Comparison of ENCODE assay signal across 9 cellular contexts in the genomic region with DNA sequence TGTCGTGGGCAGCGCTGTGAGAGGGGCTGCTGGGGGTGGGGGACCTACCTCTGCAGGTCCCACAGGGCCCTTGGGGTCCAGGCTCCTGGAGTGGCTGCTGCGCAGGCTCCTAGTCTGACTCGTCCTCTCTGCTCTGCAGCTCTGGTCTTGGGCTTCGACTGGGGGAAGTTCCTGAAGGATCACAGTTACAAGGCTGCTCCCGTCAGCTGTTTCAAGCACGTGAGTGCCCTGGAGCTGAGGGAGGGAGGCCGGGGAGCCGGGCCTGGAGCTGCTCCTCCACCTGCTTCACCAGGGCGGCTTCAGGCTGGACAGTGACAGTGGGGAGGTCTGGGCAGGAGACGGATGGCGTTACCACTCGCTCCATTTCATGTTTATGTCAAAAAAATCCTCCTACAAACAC. TPM values are rescaled to one million over a fixed set of nuclear protein-coding genes. Genes with fewer than 3 reads are reported as not detected.
A peak's percentile ranks its signal among the peaks of the same experiment; 100 is the strongest.
DNase-seq lines count a peak whose midpoint lies in the region; ATAC-seq, FAIRE-seq and TF ChIP-seq lines count a peak whose summit lies in the region.
"Had no signal": no experiment of that assay in that cellular context is flagged by ENCODE, and none has a peak within 500 bp of the region (broad histone marks: within the 10 kb centered on the region; RNA-seq: fewer than 3 reads in every experiment).

No MANE protein-coding gene starts in this region.

- no peaks in the 10 kb centered on the region; the same call in 2 of the 3 replicates for H3K9me3 ChIP-seq in GM12878 (replicated peaks; ENCODE audit: control insufficient read depth, insufficient read depth, low read length)
- no peaks in the 10 kb centered on the region for H3K9me3 ChIP-seq in keratinocyte (ENCODE audit: control insufficient read depth, low read depth, low read length)
- H3K9me3 ChIP-seq in upper lobe of left lung, result no peaks in the 10 kb centered on the region

- peaks cover 27% of the 10 kb centered on the region for H3K4me1 Mint-ChIP-seq in activated T-cell treated with anti-CD3 and anti-CD28 coated beads, Interleukin-2, amount 50 U/mL, for 72 hours (ENCODE audit: low read depth)

- no TSS peak for BruUV-seq in GM12878 (replicated peaks; lab: Mats Ljungman, UMichigan)

- H3K9ac ChIP-seq in GM12878 (ENCODE audit: control insufficient read depth, insufficient read depth, low read length) (no peak overlapping the region), keratinocyte (ENCODE audit: control insufficient read depth, extremely low read depth, insufficient read depth, low read length) (peak overlapping the region; percentile 34)

- FAIRE-seq in GM12878 (lab: Jason Lieb, UNC) (no peak), keratinocyte (lab: Jason Lieb, UNC) (no peak)

- H3K4me3 ChIP-seq in GM12878 (peak overlapping the region; percentile 5; the same call in 1 of the 2 replicates), keratinocyte (ENCODE audit: control insufficient read depth in 2 of 3, extremely low read depth in 1 of 3, insufficient read depth in 2 of 3, low read depth in 1 of 3, low read length in 3 of 3) (peak overlapping the region in 1 of 3 experiments; percentile 40), upper lobe of left lung (peak overlapping the region in 2 of 4 donors; percentile 25)

- CTCF ChIA-PET in GM12878 (lab: Yijun Ruan, JAX), result interaction anchor here (0.6 to 1.3 kb wide), 3 partner anchors 21 to 294 kb away, joined by 3 to 9 read pairs (median 3); no protein-coding TSS in a partner anchor

- ATAC-seq in activated T-cell treated with anti-CD3 and anti-CD28 coated beads, Interleukin-2, amount 50 U/mL, for 72 hours (replicated peaks in 1 of 2), result no peak
- ATAC-seq in GM12878, result no peak
- peak; percentile 11 to 39 for ATAC-seq in upper lobe of left lung (ENCODE audit: low FRiP score in 2 of 2)
- no peak for ATAC-seq in GM18870 (IDR thresholded peaks at IDR 0.05; ENCODE audit: unreplicated experiment)
- ATAC-seq in GM21360 (IDR thresholded peaks at IDR 0.05; ENCODE audit: unreplicated experiment), result no peak

- H3K4me1 ChIP-seq in GM12878 (ENCODE audit: control insufficient read depth, insufficient read depth, low read length) (peaks cover 12% of the 10 kb centered on the region), keratinocyte (ENCODE audit: control insufficient read depth, extremely low read depth, insufficient read depth, low read length) (peaks cover 18% of the 10 kb centered on the region), upper lobe of left lung (peaks cover 20 to 24% (median 21%) of the 10 kb centered on the region in 4 donors)

- H3K27ac Mint-ChIP-seq in activated T-cell treated with anti-CD3 and anti-CD28 coated beads, Interleukin-2, amount 50 U/mL, for 72 hours, result peak overlapping the region; percentile 98

- POLR2A ChIA-PET in GM12878 (lab: Charles Lee), result interaction anchor here (1.2 to 1.5 kb wide), 2 partner anchors 7 to 164 kb away, joined by 3 to 5 read pairs; a partner anchor contains a TSS

- no peak for TF ChIP-seq POLR2A in GM12878 (IDR thresholded peaks at IDR 0.05; ENCODE audit: low read depth, low read length)
- no peak for TF ChIP-seq POLR2A in upper lobe of left lung (IDR thresholded peaks at IDR 0.05)

- no peak for TF ChIP-seq RAD21 in GM12878 (IDR thresholded peaks at IDR 0.05; ENCODE audit: insufficient read depth, low read depth, low read length)

- in situ Hi-C loops in GM12878 (cut with MboI), result no loop called here

- peak overlapping the region; percentile 68 to 88 for H3K4me3 Mint-ChIP-seq in activated T-cell treated with anti-CD3 and anti-CD28 coated beads, Interleukin-2, amount 50 U/mL, for 72 hours

- TF ChIP-seq EP300 in GM12878 (IDR thresholded peaks at IDR 0.05; ENCODE audit: borderline replicate concordance in 1 of 2, control insufficient read depth in 1 of 2, low read depth in 2 of 2, low read length in 2 of 2), result no peak
- TF ChIP-seq EP300 in upper lobe of left lung (IDR thresholded peaks at IDR 0.05), result no peak

- H3K9me3 Mint-ChIP-seq in activated T-cell treated with anti-CD3 and anti-CD28 coated beads, Interleukin-2, amount 50 U/mL, for 72 hours, result no peaks in the 10 kb centered on the region

- H3K27ac ChIP-seq in GM12878 (ENCODE audit: control insufficient read depth, insufficient read depth) (peak overlapping the region; percentile 56), keratinocyte (ENCODE audit: control insufficient read depth, insufficient read depth, low read length) (peak overlapping the region; percentile 72), upper lobe of left lung (peak overlapping the region; percentile 73 to 88 (median 78))

- peaks cover 7 to 29% of the 10 kb centered on the region in 2 donors for H3K36me3 Mint-ChIP-seq in activated T-cell treated with anti-CD3 and anti-CD28 coated beads, Interleukin-2, amount 50 U/mL, for 72 hours (ENCODE audit: insufficient read depth in 2 of 2)

- SMC1A ChIA-PET in GM12878 (lab: Charles Lee; ENCODE audit: uncharacterized antibody, unreplicated experiment), result interaction anchor here (1.0 to 1.5 kb wide), 2 partner anchors 21 to 294 kb away, joined by 3 read pairs; no protein-coding TSS in a partner anchor

- intact Hi-C loops in GM12878 (cut with micrococcal nuclease; ENCODE audit: unreplicated experiment), result no loop called here

- H4K20me1 ChIP-seq in GM12878 (ENCODE audit: control insufficient read depth, insufficient read depth), result no peaks in the 10 kb centered on the region
- no peaks in the 10 kb centered on the region for H4K20me1 ChIP-seq in keratinocyte (ENCODE audit: control insufficient read depth, extremely low read depth, insufficient read depth, low read length)

- TF ChIP-seq CTCF in GM12878 (IDR thresholded peaks at IDR 0.05 in 2 of 3, conservative IDR thresholded peaks at IDR 0.05 in 1 of 3; ENCODE audit: control insufficient read depth in 2 of 3, extremely low read depth in 1 of 3, insufficient read depth in 1 of 3, low read depth in 3 of 3, low read length in 3 of 3) (no peak), keratinocyte (optimal IDR thresholded peaks at IDR 0.05 in 1 of 3, IDR thresholded peaks at IDR 0.05 in 1 of 3, conservative IDR thresholded peaks at IDR 0.05 in 1 of 3; ENCODE audit: extremely low read depth in 1 of 3, insufficient read depth in 2 of 3, low read length in 3 of 3) (no peak), upper lobe of left lung (IDR thresholded peaks at IDR 0.05) (no peak)

- H2AFZ ChIP-seq in GM12878 (ENCODE audit: control insufficient read depth, low read depth, low read length) (no peak overlapping the region), keratinocyte (ENCODE audit: control insufficient read depth, low read length) (no peak overlapping the region)

- no peaks in the 10 kb centered on the region for H3K27me3 Mint-ChIP-seq in activated T-cell treated with anti-CD3 and anti-CD28 coated beads, Interleukin-2, amount 50 U/mL, for 72 hours (ENCODE audit: low read depth)

- no peaks in the 10 kb centered on the region for H3K9me1 ChIP-seq in keratinocyte (ENCODE audit: control insufficient read depth, extremely low read depth, insufficient read depth, low read length)

- 93% methylated on average over 13 of the region's 13 CpGs for WGBS in GM12878 (ENCODE audit: insufficient coverage, insufficient replicate concordance, low lambda C conversion rate, missing lambda C conversion rate)
- 65 to 72% methylated on average over 6 to 10 of the region's 13 CpGs for WGBS in upper lobe of left lung, 2 donors

- RAD21 ChIA-PET in GM12878 (lab: Charles Lee; ENCODE audit: unreplicated experiment), result interaction anchor here (0.5 kb wide), 1 partner anchor 756 kb away, joined by 3 read pairs; no protein-coding TSS in a partner anchor

- H3K27me3 ChIP-seq in GM12878 (replicated peaks in 1 of 2; ENCODE audit: control insufficient read depth in 2 of 2, insufficient read depth in 2 of 2, low read length in 1 of 2) (no peaks in the 10 kb centered on the region), keratinocyte (ENCODE audit: control insufficient read depth, extremely low read depth, insufficient read depth, low read length) (no peaks in the 10 kb centered on the region), upper lobe of left lung (no peaks in the 10 kb centered on the region)

- H3K79me2 ChIP-seq in GM12878 (ENCODE audit: control insufficient read depth, insufficient read depth, low read length) (no peaks in the 10 kb centered on the region), keratinocyte (ENCODE audit: control insufficient read depth, insufficient read depth, low read length) (no peaks in the 10 kb centered on the region)

- H3K36me3 ChIP-seq in GM12878 (ENCODE audit: control insufficient read depth in 2 of 2, insufficient read depth in 2 of 2, low read length in 1 of 2), result peaks cover 9 to 17% of the 10 kb centered on the region in 2 experiments
- peaks cover 22 to 25% of the 10 kb centered on the region in 2 experiments for H3K36me3 ChIP-seq in keratinocyte (ENCODE audit: control insufficient read depth in 2 of 2, extremely low read depth in 1 of 2, insufficient read depth in 2 of 2, low read length in 2 of 2)
- peaks cover 10 to 58% (median 35%) of the 10 kb centered on the region in 4 donors for H3K36me3 ChIP-seq in upper lobe of left lung

- H3K4me2 ChIP-seq in GM12878 (ENCODE audit: control insufficient read depth, insufficient read depth), result peak overlapping the region; percentile 64; the same call in 1 of the 2 replicates
- peak overlapping the region; percentile 68 for H3K4me2 ChIP-seq in keratinocyte (ENCODE audit: control insufficient read depth, extremely low read depth, insufficient read depth, low read depth, low read length)

- no peak for DNase-seq in activated T-cell treated with anti-CD3 and anti-CD28 coated beads, Interleukin-2, amount 50 U/mL, for 72 hours
- no peak for DNase-seq in activated T-cell treated with anti-CD3 and anti-CD28 coated beads, Interleukin-2, amount 50 U/mL, for 48 hours
- DNase-seq in GM12878 (ENCODE audit: low read depth, low spot score) (no peak), keratinocyte (ENCODE audit: low read depth, low spot score) (no peak), upper lobe of left lung (peak in 1 of 2 donors; percentile 67), NCI-H526 treated with DMSO at 0.1 percent for 48 hours (lab: John Stamatoyannopoulos, UW) (no peak)

- dilution Hi-C loops in keratinocyte (cut with MboI; ENCODE audit: extremely low pct_ligation_motif_present, low sequenced_read_pairs), result no loop called here

RNA-seq across cellular contexts. Expression of a gene that starts 11.9 kb away (rescaled TPM):
- total RNA-seq in activated T-cell treated with anti-CD3 and anti-CD28 coated beads, Interleukin-2, amount 50 U/mL, for 72 hours, result 10 to 100 TPM; 21.9 to 25.6 TPM
- 23.7 and 27.9 TPM in 2 replicates for total RNA-seq in GM12878 (2013; cell fraction: nucleolus; rRNA removed)
- total RNA-seq in GM12878 (2014; rRNA removed) (28.5 and 31.3 TPM in 2 replicates), GM12878 (2014; rRNA removed; fragmentation: Illumina TruSeq; extraction: Trizol) (23.9 and 25.3 TPM in 2 replicates), GM12878 (2021) (31.6 and 32.9 TPM in 2 replicates), upper lobe of left lung (10 to 100 TPM; 15.4 to 38.8 (median 24.7) TPM)
- 9.0 TPM for polyA plus RNA-seq in GM12878 (2011; ENCODE audit: low read depth)
- polyA plus RNA-seq in GM12878 (2011; rRNA removed) (14.8 and 27.9 TPM in 2 replicates), GM12878 (2014; fragmentation: Illumina TruSeq; extraction: Trizol) (23.2 and 27.5 TPM in 2 replicates), GM12878 (2014; fragmentation: Nextera tagmentation; extraction: Ambion mirVana) (10 to 100 TPM; 13.2 to 17.6 TPM), GM12878 (2014; rRNA removed) (32.6 and 33.9 TPM in 2 replicates), GM12878 (2016; fragmentation: Nextera tagmentation; extraction: Ambion mirVana) (10 to 100 TPM; 35.7 to 37.6 TPM), keratinocyte (16.7 to 24.8 TPM (median 18.1 TPM) in 3 replicates)
- 30.5 and 36.3 TPM in 2 replicates for polyA plus RNA-seq in GM12878 (2011; cell fraction: cytosol; rRNA removed)
- 46.5 and 61.6 TPM in 2 replicates for polyA plus RNA-seq in GM12878 (2011; cell fraction: nucleus; rRNA removed)
- 15.2 and 16.3 TPM in 2 replicates for polyA plus RNA-seq in GM12878 (2012)
- polyA minus RNA-seq in GM12878 (2011; rRNA and poly(A)+ RNA removed), result 32.8 and 38.0 TPM in 2 replicates
- polyA minus RNA-seq in GM12878 (2011; cell fraction: cytosol; rRNA and poly(A)+ RNA removed), result 10.6 and 11.0 TPM in 2 replicates
- polyA minus RNA-seq in GM12878 (2011; cell fraction: nucleus; rRNA and poly(A)+ RNA removed), result 9.1 and 18.8 TPM in 2 replicates
- polyA plus RNA-seq in keratinocyte (2011; ENCODE audit: low read depth), result 4.4 TPM
- polyA plus RNA-seq in keratinocyte (2011; cell fraction: cytosol; rRNA removed), result 15.4 and 20.5 TPM in 2 replicates
- polyA plus RNA-seq in keratinocyte (2011; cell fraction: nucleus; rRNA removed), result 30.2 and 33.2 TPM in 2 replicates
- 10.3 and 16.4 TPM in 2 replicates for polyA plus RNA-seq in keratinocyte (2012; ENCODE audit: low replicate concordance)
- 24.9 to 29.3 TPM (median 27.9 TPM) in 3 replicates for polyA minus RNA-seq in keratinocyte
- 18.6 TPM for polyA minus RNA-seq in keratinocyte (2011; cell fraction: cytosol; rRNA and poly(A)+ RNA removed)
- 15.9 and 17.1 TPM in 2 replicates for polyA minus RNA-seq in keratinocyte (2011; cell fraction: nucleus; rRNA and poly(A)+ RNA removed)

RNA-seq across cellular contexts. Expression of a gene that starts 23.7 kb away (rescaled TPM):
- 1 to 10 TPM in 1 of 2 donors, under 1 TPM in 1; 0.55 to 1.4 TPM for total RNA-seq in activated T-cell treated with anti-CD3 and anti-CD28 coated beads, Interleukin-2, amount 50 U/mL, for 72 hours
- 0.27 and 0.86 TPM in 2 replicates for total RNA-seq in GM12878 (2013; cell fraction: nucleolus; rRNA removed)
- 0.22 TPM in 1 of 2 replicates, not detected in the other for total RNA-seq in GM12878 (2014; rRNA removed)
- not detected in 2 replicates for total RNA-seq in GM12878 (2014; rRNA removed; fragmentation: Illumina TruSeq; extraction: Trizol)
- total RNA-seq in GM12878 (2021), result not detected in 2 replicates
- polyA plus RNA-seq in GM12878 (2011; ENCODE audit: low read depth), result not detected
- not detected in 2 replicates for polyA plus RNA-seq in GM12878 (2011; rRNA removed)
- not detected in 2 replicates for polyA plus RNA-seq in GM12878 (2011; cell fraction: cytosol; rRNA removed)
- polyA plus RNA-seq in GM12878 (2011; cell fraction: nucleus; rRNA removed), result not detected in 2 replicates
- polyA plus RNA-seq in GM12878 (2012), result 0.05 and 0.11 TPM in 2 replicates
- not detected in 2 replicates for polyA plus RNA-seq in GM12878 (2014; fragmentation: Illumina TruSeq; extraction: Trizol)
- not detected for polyA plus RNA-seq in GM12878 (2014; fragmentation: Nextera tagmentation; extraction: Ambion mirVana)
- polyA plus RNA-seq in GM12878 (2014; rRNA removed), result 0.63 TPM in 1 of 2 replicates, not detected in the other
- polyA plus RNA-seq in GM12878 (2016; fragmentation: Nextera tagmentation; extraction: Ambion mirVana), result under 1 TPM in 1 of 2 experiments, not detected in 1; 0.24 TPM
- polyA minus RNA-seq in GM12878 (2011; rRNA and poly(A)+ RNA removed), result not detected in 2 replicates
- not detected in 2 replicates for polyA minus RNA-seq in GM12878 (2011; cell fraction: cytosol; rRNA and poly(A)+ RNA removed)
- polyA minus RNA-seq in GM12878 (2011; cell fraction: nucleus; rRNA and poly(A)+ RNA removed), result 0.12 and 0.19 TPM in 2 replicates
- polyA plus RNA-seq in keratinocyte, result 0.16 to 0.26 TPM (median 0.26 TPM) in 3 replicates
- polyA plus RNA-seq in keratinocyte (2011; ENCODE audit: low read depth), result 0.27 TPM
- polyA plus RNA-seq in keratinocyte (2011; cell fraction: cytosol; rRNA removed), result 0.07 and 0.27 TPM in 2 replicates
- 0.31 and 0.32 TPM in 2 replicates for polyA plus RNA-seq in keratinocyte (2011; cell fraction: nucleus; rRNA removed)
- polyA plus RNA-seq in keratinocyte (2012; ENCODE audit: low replicate concordance), result 0.11 and 0.18 TPM in 2 replicates
- polyA minus RNA-seq in keratinocyte, result 0.10 to 0.66 TPM (median 0.13 TPM) in 3 replicates
- not detected for polyA minus RNA-seq in keratinocyte (2011; cell fraction: cytosol; rRNA and poly(A)+ RNA removed)
- polyA minus RNA-seq in keratinocyte (2011; cell fraction: nucleus; rRNA and poly(A)+ RNA removed), result 0.42 and 0.85 TPM in 2 replicates
- 10 to 100 TPM in 1 of 6 donors, 1 to 10 TPM in 5; 2.0 to 12.6 (median 4.4) TPM for total RNA-seq in upper lobe of left lung
- total RNA-seq: M059J had no signal

Comparison
In these comparisons a context has a peak if more than half of its experiments do, and no peak if none do; other contexts are left out.
1. ATAC-seq: peak in upper lobe of left lung (2 of 2); none in activated T-cell treated with anti-CD3 and anti-CD28 coated beads, Interleukin-2, amount 50 U/mL, for 72 hours (0 of 2), GM12878 (single experiment), GM18870 (single experiment) and GM21360 (single experiment).
2. Peak in every context shown above with its lines, with median percentiles within 50 percentile points of each other: H3K27ac ChIP-seq.